Comparison of ENCODE assay signal across 8 cellular contexts in the genomic region with DNA sequence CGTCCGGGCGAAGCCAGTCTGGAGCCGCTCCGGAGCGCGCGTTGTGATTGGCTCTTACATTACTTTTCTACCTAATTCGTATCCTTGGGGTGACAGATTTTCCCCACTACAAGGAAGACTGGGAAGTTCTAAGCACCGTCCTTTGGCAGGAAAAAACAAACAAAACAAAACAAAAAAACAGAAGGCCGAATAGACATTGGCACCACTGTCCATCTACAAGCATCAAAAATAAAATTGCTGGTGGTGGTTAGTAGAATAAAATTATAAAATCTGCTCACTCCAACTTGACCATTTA. TPM values are rescaled to one million over a fixed set of nuclear protein-coding genes. Genes with fewer than 3 reads are reported as not detected.
DNase-seq lines count a peak whose midpoint lies in the region; ATAC-seq, FAIRE-seq and TF ChIP-seq lines count a peak whose summit lies in the region.

No MANE protein-coding gene starts in this region.

- peak overlapping the region; percentile 88 for H3K9ac ChIP-seq in keratinocyte (ENCODE audit: control insufficient read depth, extremely low read depth, insufficient read depth, low read length)

- intact Hi-C loops in body of pancreas (cut with DNase I): no loop called here

- peaks cover 37% of the 10 kb centered on the region for H3K79me2 ChIP-seq in keratinocyte (ENCODE audit: control insufficient read depth, insufficient read depth, low read length)

- H4K20me1 ChIP-seq in keratinocyte (ENCODE audit: control insufficient read depth, extremely low read depth, insufficient read depth, low read length): no peaks in the 10 kb centered on the region

- FAIRE-seq in keratinocyte (lab: Jason Lieb, UNC): no peak

- H3K9me3 ChIP-seq in body of pancreas (no peaks in the 10 kb centered on the region), keratinocyte (ENCODE audit: control insufficient read depth, low read depth, low read length) (no peaks in the 10 kb centered on the region)

- dilution Hi-C loops in keratinocyte (cut with MboI; ENCODE audit: extremely low pct_ligation_motif_present, low sequenced_read_pairs): loop anchor here (25.0 kb wide), 1 partner anchor 222 kb away; a partner anchor contains a TSS

- peaks cover 6% of the 10 kb centered on the region for H3K4me1 ChIP-seq in body of pancreas
- peaks cover 29% of the 10 kb centered on the region for H3K4me1 ChIP-seq in keratinocyte (ENCODE audit: control insufficient read depth, extremely low read depth, insufficient read depth, low read length)

- no peaks in the 10 kb centered on the region for H3K9me1 ChIP-seq in keratinocyte (ENCODE audit: control insufficient read depth, extremely low read depth, insufficient read depth, low read length)

- H3K36me3 ChIP-seq in GM06990 (ENCODE audit: control insufficient read depth, insufficient read depth, low read length) (no peaks in the 10 kb centered on the region), body of pancreas (replicated peaks in 1 of 2; ENCODE audit: insufficient read depth in 1 of 2, low read depth in 2 of 2) (no peaks in the 10 kb centered on the region), keratinocyte (ENCODE audit: control insufficient read depth in 2 of 2, extremely low read depth in 1 of 2, insufficient read depth in 2 of 2, low read length in 2 of 2) (no peaks in the 10 kb centered on the region)

- H3K9me3 Mint-ChIP-seq in stimulated activated naive CD8-positive, alpha-beta T cell treated with anti-CD3 and anti-CD28 coated beads, Interleukin-15, amount 100 ng/mL, for 72 hours: peaks cover 0 to 6% of the 10 kb centered on the region in 2 donors

- H3K4me2 ChIP-seq in keratinocyte (ENCODE audit: control insufficient read depth, extremely low read depth, insufficient read depth, low read depth, low read length): peak overlapping the region; percentile 78

- ATAC-seq in GM21447 (IDR thresholded peaks at IDR 0.05; ENCODE audit: unreplicated experiment): peak; percentile 36
- peak; percentile 24 for ATAC-seq in HG03575 (IDR thresholded peaks at IDR 0.05; ENCODE audit: extremely low read depth, insufficient number of reproducible peaks, low FRiP score, unreplicated experiment)
- peak; percentile 41 for ATAC-seq in body of pancreas
- ATAC-seq in stimulated activated naive CD8-positive, alpha-beta T cell treated with anti-CD3 and anti-CD28 coated beads, Interleukin-15, amount 100 ng/mL, for 72 hours: peak; percentile 54

- 3 to 5% methylated on average over 11 of the region's 11 CpGs for WGBS in body of pancreas, 2 donors

- H3K27ac Mint-ChIP-seq in stimulated activated naive CD8-positive, alpha-beta T cell treated with anti-CD3 and anti-CD28 coated beads, Interleukin-15, amount 100 ng/mL, for 72 hours: peak overlapping the region; percentile 93 to 95

- no peak for TF ChIP-seq POLR2A in body of pancreas (IDR thresholded peaks at IDR 0.05)

- H2AFZ ChIP-seq in keratinocyte (ENCODE audit: control insufficient read depth, low read length): peak overlapping the region; percentile 94

- H3K4me3 ChIP-seq in GM06990 (replicated peaks; ENCODE audit: low read depth, low read length) (peak overlapping the region; percentile 81), body of pancreas (no peak overlapping the region), keratinocyte (ENCODE audit: control insufficient read depth in 2 of 3, extremely low read depth in 1 of 3, insufficient read depth in 2 of 3, low read depth in 1 of 3, low read length in 3 of 3) (peak overlapping the region; percentile 54 to 78 (median 66))

- H3K4me1 Mint-ChIP-seq in stimulated activated naive CD8-positive, alpha-beta T cell treated with anti-CD3 and anti-CD28 coated beads, Interleukin-15, amount 100 ng/mL, for 72 hours: peaks cover 12% of the 10 kb centered on the region

- peak overlapping the region; percentile 98 for H3K4me3 Mint-ChIP-seq in stimulated activated naive CD8-positive, alpha-beta T cell treated with anti-CD3 and anti-CD28 coated beads, Interleukin-15, amount 100 ng/mL, for 72 hours

- H3K27me3 ChIP-seq in GM06990 (replicated peaks; ENCODE audit: control insufficient read depth, insufficient read depth, low read length) (no peaks in the 10 kb centered on the region), body of pancreas (no peaks in the 10 kb centered on the region), keratinocyte (ENCODE audit: control insufficient read depth, extremely low read depth, insufficient read depth, low read length) (no peaks in the 10 kb centered on the region)

- H3K27ac ChIP-seq in body of pancreas (peak overlapping the region; percentile 70 to 92 (median 84)), keratinocyte (ENCODE audit: control insufficient read depth, insufficient read depth, low read length) (peak overlapping the region; percentile 90)

- no peak for TF ChIP-seq CTCF in GM06990 (IDR thresholded peaks at IDR 0.05; ENCODE audit: insufficient read depth, low read length, poor library complexity, severe bottlenecking)
- TF ChIP-seq CTCF in body of pancreas (IDR thresholded peaks at IDR 0.05): no peak
- TF ChIP-seq CTCF in keratinocyte (optimal IDR thresholded peaks at IDR 0.05 in 1 of 3, IDR thresholded peaks at IDR 0.05 in 1 of 3, conservative IDR thresholded peaks at IDR 0.05 in 1 of 3; ENCODE audit: extremely low read depth in 1 of 3, insufficient read depth in 2 of 3, low read length in 3 of 3): no peak

- DNase-seq in GM06990 (ENCODE audit: extremely low read depth, insufficient read length): no peak
- DNase-seq in body of pancreas: no peak
- no peak for DNase-seq in keratinocyte (ENCODE audit: low read depth, low spot score)
- no peak for DNase-seq in stimulated activated naive CD8-positive, alpha-beta T cell treated with anti-CD3 and anti-CD28 coated beads, Interleukin-15, amount 100 ng/mL, for 72 hours
- no peak for DNase-seq in stimulated activated CD4-positive, alpha-beta T cell treated with anti-CD3 and anti-CD28 coated beads, Interleukin-4, amount 100 ng/mL, for 4 hours
- DNase-seq in NCI-H82 treated with DMSO at 0.1 percent for 48 hours (lab: John Stamatoyannopoulos, UW; ENCODE audit: unreplicated experiment): no peak

- H3K27me3 Mint-ChIP-seq in stimulated activated naive CD8-positive, alpha-beta T cell treated with anti-CD3 and anti-CD28 coated beads, Interleukin-15, amount 100 ng/mL, for 72 hours: peaks cover 30% of the 10 kb centered on the region

RNA-seq across cellular contexts. Expression of a gene that starts 0.7 kb away (rescaled TPM):
- 10 to 100 TPM in 1 of 2 donors, 1 to 10 TPM in 1; 8.6 to 12.7 TPM for total RNA-seq in body of pancreas
- polyA plus RNA-seq in keratinocyte: 8.6 to 15.0 TPM (median 11.1 TPM) in 3 replicates
- 27.4 TPM for polyA plus RNA-seq in keratinocyte (2011; ENCODE audit: low read depth)
- polyA plus RNA-seq in keratinocyte (2011; cell fraction: cytosol; rRNA removed): 8.6 and 15.8 TPM in 2 replicates
- polyA plus RNA-seq in keratinocyte (2011; cell fraction: nucleus; rRNA removed): 14.6 and 17.7 TPM in 2 replicates
- polyA plus RNA-seq in keratinocyte (2012; ENCODE audit: low replicate concordance): 11.2 and 18.8 TPM in 2 replicates
- polyA minus RNA-seq in keratinocyte: 4.3 to 12.1 TPM (median 4.6 TPM) in 3 replicates
- 26.3 TPM for polyA minus RNA-seq in keratinocyte (2011; cell fraction: cytosol; rRNA and poly(A)+ RNA removed)
- 15.7 and 32.7 TPM in 2 replicates for polyA minus RNA-seq in keratinocyte (2011; cell fraction: nucleus; rRNA and poly(A)+ RNA removed)

Comparison
In these comparisons a context has a peak if more than half of its experiments do, and no peak if none do; other contexts are left out.
1. H3K4me3 ChIP-seq: peak in GM06990 (single experiment) and keratinocyte (3 of 3); none in body of pancreas (0 of 2).
2. Peak in every context shown above with its lines, with median percentiles within 50 percentile points of each other: ATAC-seq.